In genomic region chr1:66366618-66367017, GRCh38 we compare ENCODE assay signal across 23 cellular contexts.
DNase-seq lines count a peak whose midpoint lies in the region; ATAC-seq and TF ChIP-seq lines count a peak whose summit lies in the region.
"Had no signal": no experiment of that assay in that cellular context is flagged by ENCODE, and none has a peak within 500 bp of the region (broad histone marks: within the 10 kb centered on the region; RNA-seq: fewer than 3 reads in every experiment).

No MANE protein-coding gene starts in this region.

- POLR2A ChIA-PET in CD8-positive, alpha-beta T cell (lab: Charles Lee), result interaction anchor here (4.3 kb wide), 1 partner anchor 15 kb away, joined by 11 read pairs; no protein-coding TSS in a partner anchor
- POLR2A ChIA-PET in activated CD4-positive, alpha-beta memory T cell treated with anti-CD3 and anti-CD28 coated beads for 36 hours (lab: Charles Lee), result interaction anchor here (1.2 to 2.2 kb wide), 5 partner anchors 10 to 85 kb away, joined by 3 to 18 read pairs (median 5); no protein-coding TSS in a partner anchor

- CTCF ChIA-PET in CD8-positive, alpha-beta T cell (lab: Charles Lee), result interaction anchor here (0.9 to 2.2 kb wide), 3 partner anchors 16 to 80 kb away, joined by 3 to 6 read pairs (median 5); no protein-coding TSS in a partner anchor
- CTCF ChIA-PET in activated CD4-positive, alpha-beta memory T cell treated with anti-CD3 and anti-CD28 coated beads for 36 hours (lab: Charles Lee), result interaction anchor here (0.7 to 12.3 kb wide), 11 partner anchors 9 to 407 kb away, joined by 3 to 110 read pairs (median 9); no protein-coding TSS in a partner anchor

- no peak for TF ChIP-seq CTCF in CD8-positive, alpha-beta T cell (IDR thresholded peaks at IDR 0.05)
- no peak for TF ChIP-seq CTCF in spleen (IDR thresholded peaks at IDR 0.05 in 8 of 11, conservative IDR thresholded peaks at IDR 0.05 in 3 of 11)

- intact Hi-C loops in CD8-positive, alpha-beta T cell (cut with DNase I, micrococcal nuclease), result no loop called here
- intact Hi-C loops in activated CD4-positive, alpha-beta memory T cell treated with anti-CD3 and anti-CD28 coated beads for 36 hours (cut with micrococcal nuclease), result loop anchor here (1.0 kb wide), 1 partner anchor 15 kb away; no protein-coding TSS in a partner anchor
- intact Hi-C loops in spleen (cut with DNase I; ENCODE audit: low total_unique reads), result no loop called here

- no peak for TF ChIP-seq POLR2A in spleen (IDR thresholded peaks at IDR 0.05)

- H3K4me3 ChIP-seq in CD8-positive, alpha-beta T cell (ENCODE audit: low read depth, low read length), result no peak overlapping the region
- no peak overlapping the region for H3K4me3 ChIP-seq in spleen
- H3K4me3 ChIP-seq: prostate gland, smooth muscle cell, testis had no signal

- H3K27ac Mint-ChIP-seq in CD8-positive, alpha-beta T cell, result peak overlapping the region; percentile 20
- peak overlapping the region; percentile 79 for H3K27ac Mint-ChIP-seq in activated CD4-positive, alpha-beta memory T cell treated with anti-CD3 and anti-CD28 coated beads for 36 hours
- peak overlapping the region; percentile 87 for H3K27ac Mint-ChIP-seq in memory B cell
- H3K27ac Mint-ChIP-seq: nephron progenitor cell had no signal

- H3K9me3 ChIP-seq in CD8-positive, alpha-beta T cell (ENCODE audit: low read length), result no peaks in the 10 kb centered on the region
- no peaks in the 10 kb centered on the region for H3K9me3 ChIP-seq in spleen
- H3K9me3 ChIP-seq: prostate gland, testis had no signal

- peaks cover 80% of the 10 kb centered on the region for H3K36me3 ChIP-seq in CD8-positive, alpha-beta T cell (ENCODE audit: insufficient read depth, low read length)
- H3K36me3 ChIP-seq in spleen, result peaks cover 0 to 99% (median 71%) of the 10 kb centered on the region in 6 donors

- no peak overlapping the region for H3K27ac ChIP-seq in CD8-positive, alpha-beta T cell (ENCODE audit: low read depth, low read length)
- peak overlapping the region in 4 of 8 donors; percentile 7 to 91 (median 32) for H3K27ac ChIP-seq in spleen
- H3K27ac ChIP-seq: 22Rv1, prostate gland had no signal

- H3K4me1 Mint-ChIP-seq in CD8-positive, alpha-beta T cell (ENCODE audit: low read depth), result peaks cover 52% of the 10 kb centered on the region
- H3K4me1 Mint-ChIP-seq in activated CD4-positive, alpha-beta memory T cell treated with anti-CD3 and anti-CD28 coated beads for 36 hours (ENCODE audit: low read depth), result peaks cover 81% of the 10 kb centered on the region
- H3K4me1 Mint-ChIP-seq in memory B cell, result peaks cover 54% of the 10 kb centered on the region

- H3K36me3 Mint-ChIP-seq in CD8-positive, alpha-beta T cell, result peaks cover 96% of the 10 kb centered on the region
- H3K36me3 Mint-ChIP-seq in activated CD4-positive, alpha-beta memory T cell treated with anti-CD3 and anti-CD28 coated beads for 36 hours, result peaks cover 86% of the 10 kb centered on the region
- peaks cover 58% of the 10 kb centered on the region for H3K36me3 Mint-ChIP-seq in memory B cell

- no peaks in the 10 kb centered on the region for H3K9me3 Mint-ChIP-seq in CD8-positive, alpha-beta T cell
- H3K9me3 Mint-ChIP-seq in activated CD4-positive, alpha-beta memory T cell treated with anti-CD3 and anti-CD28 coated beads for 36 hours, result no peaks in the 10 kb centered on the region
- no peaks in the 10 kb centered on the region for H3K9me3 Mint-ChIP-seq in memory B cell
- H3K9me3 Mint-ChIP-seq: nephron progenitor cell had no signal

- DNase-seq in NCI-H1417 (lab: John Stamatoyannopoulos, UW) (peak in 2 of 3 experiments; percentile 10 to 45), NCI-H1417 treated with DMSO at 0.1 percent for 48 hours (lab: John Stamatoyannopoulos, UW) (no peak), memory B cell (ENCODE audit: low spot score in 2 of 2) (no peak), NCI-H187 (lab: John Stamatoyannopoulos, UW) (no peak), spleen (no peak), pons (ENCODE audit: low spot score) (no peak)
- no peak for DNase-seq in CD8-positive, alpha-beta T cell
- DNase-seq in activated CD4-positive, alpha-beta memory T cell treated with anti-CD3 and anti-CD28 coated beads for 36 hours, result no peak
- DNase-seq: anterior cingulate cortex; cerebellar nuclear complex; GDM1; hippocampal formation; islet precursor cell; KG1; NCI-H2081 treated with DMSO at 0.1 percent for 48 hours; NCI-H510A treated with DMSO at 0.1 percent for 48 hours; nephron progenitor cell; stimulated activated CD4-positive, alpha-beta T cell treated with anti-CD3 and anti-CD28 coated beads, Interleukin-4, amount 100 ng/mL, for 4 hours; T-helper 9 cell; testis had no signal

- H3K27me3 Mint-ChIP-seq in CD8-positive, alpha-beta T cell (ENCODE audit: low read depth), result no peaks in the 10 kb centered on the region
- no peaks in the 10 kb centered on the region for H3K27me3 Mint-ChIP-seq in activated CD4-positive, alpha-beta memory T cell treated with anti-CD3 and anti-CD28 coated beads for 36 hours
- no peaks in the 10 kb centered on the region for H3K27me3 Mint-ChIP-seq in memory B cell

- peaks cover 12% of the 10 kb centered on the region for H3K4me1 ChIP-seq in CD8-positive, alpha-beta T cell (ENCODE audit: insufficient read depth, low read length)
- H3K4me1 ChIP-seq in spleen, result peaks cover 21 to 87% (median 33%) of the 10 kb centered on the region in 6 donors
- H3K4me1 ChIP-seq: prostate gland had no signal

- H3K4me3 Mint-ChIP-seq in CD8-positive, alpha-beta T cell, result no peak overlapping the region
- H3K4me3 Mint-ChIP-seq in activated CD4-positive, alpha-beta memory T cell treated with anti-CD3 and anti-CD28 coated beads for 36 hours, result no peak overlapping the region
- H3K4me3 Mint-ChIP-seq in memory B cell, result no peak overlapping the region
- H3K4me3 Mint-ChIP-seq: nephron progenitor cell had no signal

- no peaks in the 10 kb centered on the region for H3K27me3 ChIP-seq in CD8-positive, alpha-beta T cell (ENCODE audit: insufficient read depth, low read length)
- no peaks in the 10 kb centered on the region for H3K27me3 ChIP-seq in spleen (replicated peaks in 1 of 7)
- H3K27me3 ChIP-seq: testis had no signal

- no peak for ATAC-seq in CD8-positive, alpha-beta T cell
- ATAC-seq in memory B cell (ENCODE audit: low read depth), result no peak

Comparison
In these comparisons a context has a peak if more than half of its experiments do, and no peak if none do; other contexts are left out.
1. DNase-seq: peak in NCI-H1417 (2 of 3); none in NCI-H1417 treated with DMSO at 0.1 percent for 48 hours (single experiment), CD8-positive, alpha-beta T cell (0 of 7), activated CD4-positive, alpha-beta memory T cell treated with anti-CD3 and anti-CD28 coated beads for 36 hours (single experiment), memory B cell (0 of 2), NCI-H187 (0 of 2), spleen (single experiment) and pons (single experiment).
2. H3K27ac Mint-ChIP-seq: peak in every context shown above with its lines; median percentile 87 in memory B cell; 79 in activated CD4-positive, alpha-beta memory T cell treated with anti-CD3 and anti-CD28 coated beads for 36 hours; 20 in CD8-positive, alpha-beta T cell.